Comparison of ENCODE assay signal across 20 cellular contexts in the genomic region with DNA sequence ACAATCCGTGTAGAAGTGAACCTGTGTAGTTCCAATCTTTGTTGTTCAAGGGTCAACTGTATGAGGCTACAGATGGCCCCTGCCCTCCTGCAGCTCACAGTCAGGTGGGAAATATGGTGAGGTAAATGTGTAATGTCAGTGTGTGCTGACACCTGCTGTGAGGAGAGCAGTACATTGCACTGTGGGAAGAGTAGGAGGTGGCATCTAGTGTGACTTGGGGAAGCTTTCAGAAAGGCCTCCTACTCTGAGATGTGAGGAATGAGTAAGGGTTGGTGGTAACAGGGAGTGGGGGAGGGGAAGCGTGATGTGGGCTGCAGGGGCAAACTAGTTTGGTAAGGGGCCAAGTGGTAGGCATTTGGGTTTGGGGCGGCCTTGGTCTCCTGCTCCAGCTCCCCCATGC.
A peak's percentile ranks its signal among the peaks of the same experiment; 100 is the strongest.
DNase-seq lines count a peak whose midpoint lies in the region; ATAC-seq, FAIRE-seq and TF ChIP-seq lines count a peak whose summit lies in the region.
"Had no signal": no experiment of that assay in that cellular context is flagged by ENCODE, and none has a peak within 500 bp of the region (broad histone marks: within the 10 kb centered on the region; RNA-seq: fewer than 3 reads in every experiment).

No MANE protein-coding gene starts in this region.

- no peaks in the 10 kb centered on the region for H3K27me3 Mint-ChIP-seq in activated CD4-positive, alpha-beta T cell treated with anti-CD3 and anti-CD28 coated beads for 36 hours
- no peaks in the 10 kb centered on the region for H3K27me3 Mint-ChIP-seq in activated naive CD4-positive, alpha-beta T cell treated with anti-CD3 and anti-CD28 coated beads for 36 hours (ENCODE audit: low read depth)
- H3K27me3 Mint-ChIP-seq: CD4-positive, alpha-beta T cell; IgD-negative memory B cell had no signal

- no peaks in the 10 kb centered on the region for H3K79me2 ChIP-seq in GM12878 (ENCODE audit: control insufficient read depth, insufficient read depth, low read length)

- peak; percentile 80 for ATAC-seq in activated CD4-positive, alpha-beta T cell treated with anti-CD3 and anti-CD28 coated beads for 36 hours
- ATAC-seq in GM12878 (no peak), HG02852 (IDR thresholded peaks at IDR 0.05; ENCODE audit: unreplicated experiment) (no peak), omental fat pad (ENCODE audit: low FRiP score) (no peak)
- ATAC-seq: A549 had no signal

- BruUV-seq in GM12878 (replicated peaks; lab: Mats Ljungman, UMichigan), result no TSS peak

- no peak overlapping the region for H3K9ac ChIP-seq in GM12878 (ENCODE audit: control insufficient read depth, insufficient read depth, low read length)

- TF ChIP-seq RAD21 in GM12878 (IDR thresholded peaks at IDR 0.05; ENCODE audit: insufficient read depth, low read depth, low read length), result no peak

- TF ChIP-seq EP300 in GM12878 (IDR thresholded peaks at IDR 0.05; ENCODE audit: borderline replicate concordance in 1 of 2, control insufficient read depth in 1 of 2, low read depth in 2 of 2, low read length in 2 of 2), result no peak

- TF ChIP-seq CTCF in GM12878 (IDR thresholded peaks at IDR 0.05 in 2 of 3, conservative IDR thresholded peaks at IDR 0.05 in 1 of 3; ENCODE audit: control insufficient read depth in 2 of 3, extremely low read depth in 1 of 3, insufficient read depth in 1 of 3, low read depth in 3 of 3, low read length in 3 of 3), result no peak
- TF ChIP-seq CTCF in omental fat pad (IDR thresholded peaks at IDR 0.05), result no peak

- no peak overlapping the region for H3K27ac ChIP-seq in GM12878 (ENCODE audit: control insufficient read depth, insufficient read depth)
- H3K27ac ChIP-seq: 22Rv1, A549, C4-2B, HL-60 had no signal

- POLR2A ChIA-PET in activated CD4-positive, alpha-beta T cell treated with anti-CD3 and anti-CD28 coated beads for 36 hours (lab: Charles Lee), result no interaction called here
- POLR2A ChIA-PET in GM12878 (lab: Charles Lee), result no interaction called here

- no peaks in the 10 kb centered on the region for H3K27me3 ChIP-seq in GM12878 (replicated peaks in 1 of 2; ENCODE audit: control insufficient read depth in 2 of 2, insufficient read depth in 2 of 2, low read length in 1 of 2)

- H3K36me3 ChIP-seq in GM12878 (ENCODE audit: control insufficient read depth in 2 of 2, insufficient read depth in 2 of 2, low read length in 1 of 2), result no peaks in the 10 kb centered on the region
- H3K36me3 ChIP-seq: HAP-1 had no signal

- no peaks in the 10 kb centered on the region for H3K9me3 ChIP-seq in GM12878 (replicated peaks; ENCODE audit: control insufficient read depth, insufficient read depth, low read length)
- H3K9me3 ChIP-seq: A549, Caco-2, HAP-1 had no signal

- RAD21 ChIA-PET in GM12878 (lab: Charles Lee; ENCODE audit: unreplicated experiment), result no interaction called here

- H2AFZ ChIP-seq in GM12878 (ENCODE audit: control insufficient read depth, low read depth, low read length), result no peak overlapping the region

- in situ Hi-C loops in GM12878 (cut with MboI), result no loop called here

- peaks cover 5% of the 10 kb centered on the region for H3K4me1 Mint-ChIP-seq in activated CD4-positive, alpha-beta T cell treated with anti-CD3 and anti-CD28 coated beads for 36 hours
- no peaks in the 10 kb centered on the region for H3K4me1 Mint-ChIP-seq in activated naive CD4-positive, alpha-beta T cell treated with anti-CD3 and anti-CD28 coated beads for 36 hours (ENCODE audit: low read depth)

- SMC1A ChIA-PET in GM12878 (lab: Charles Lee; ENCODE audit: uncharacterized antibody, unreplicated experiment), result no interaction called here

- 100% methylated on average over 3 of the region's 3 CpGs for WGBS in GM12878 (ENCODE audit: insufficient coverage, insufficient replicate concordance, low lambda C conversion rate, missing lambda C conversion rate)

- H3K27ac Mint-ChIP-seq in activated CD4-positive, alpha-beta T cell treated with anti-CD3 and anti-CD28 coated beads for 36 hours, result no peak overlapping the region
- no peak overlapping the region for H3K27ac Mint-ChIP-seq in activated naive CD4-positive, alpha-beta T cell treated with anti-CD3 and anti-CD28 coated beads for 36 hours
- H3K27ac Mint-ChIP-seq: CD4-positive, alpha-beta T cell; IgD-negative memory B cell had no signal

- no peak overlapping the region for H3K4me2 ChIP-seq in GM12878 (ENCODE audit: control insufficient read depth, insufficient read depth)
- H3K4me2 ChIP-seq: A549 had no signal

- TF ChIP-seq POLR2A in GM12878 (IDR thresholded peaks at IDR 0.05; ENCODE audit: low read depth, low read length), result no peak

- H3K4me3 Mint-ChIP-seq in activated CD4-positive, alpha-beta T cell treated with anti-CD3 and anti-CD28 coated beads for 36 hours, result no peak overlapping the region
- no peak overlapping the region for H3K4me3 Mint-ChIP-seq in activated naive CD4-positive, alpha-beta T cell treated with anti-CD3 and anti-CD28 coated beads for 36 hours
- H3K4me3 Mint-ChIP-seq: CD4-positive, alpha-beta T cell; IgD-negative memory B cell had no signal

- CTCF ChIA-PET in activated CD4-positive, alpha-beta T cell treated with anti-CD3 and anti-CD28 coated beads for 36 hours (lab: Charles Lee), result interaction anchor here (0.7 kb wide), 1 partner anchor 346 kb away, joined by 3 read pairs; no protein-coding TSS in a partner anchor
- CTCF ChIA-PET in activated naive CD4-positive, alpha-beta T cell treated with anti-CD3 and anti-CD28 coated beads for 36 hours (lab: Charles Lee), result no interaction called here
- CTCF ChIA-PET in GM12878 (lab: Yijun Ruan, JAX), result no interaction called here

- H3K9me3 Mint-ChIP-seq in activated CD4-positive, alpha-beta T cell treated with anti-CD3 and anti-CD28 coated beads for 36 hours (ENCODE audit: low read depth), result no peaks in the 10 kb centered on the region
- H3K9me3 Mint-ChIP-seq in activated naive CD4-positive, alpha-beta T cell treated with anti-CD3 and anti-CD28 coated beads for 36 hours, result no peaks in the 10 kb centered on the region
- H3K9me3 Mint-ChIP-seq: CD4-positive, alpha-beta T cell; IgD-negative memory B cell had no signal

- intact Hi-C loops in activated CD4-positive, alpha-beta T cell treated with anti-CD3 and anti-CD28 coated beads for 36 hours (cut with DNase I, micrococcal nuclease), result no loop called here
- intact Hi-C loops in activated naive CD4-positive, alpha-beta T cell treated with anti-CD3 and anti-CD28 coated beads for 36 hours (cut with micrococcal nuclease), result no loop called here
- intact Hi-C loops in GM12878 (cut with micrococcal nuclease; ENCODE audit: unreplicated experiment), result no loop called here

- no peaks in the 10 kb centered on the region for H3K4me1 ChIP-seq in GM12878 (ENCODE audit: control insufficient read depth, insufficient read depth, low read length)
- H3K4me1 ChIP-seq: A549, Caco-2, HAP-1 had no signal

- FAIRE-seq in HTR-8/SVneo (lab: Jason Lieb, UNC), result peak; percentile 16
- FAIRE-seq in GM12878 (lab: Jason Lieb, UNC), result peak; percentile 7
- FAIRE-seq: A549, D721Med, G401.6, GM19239 had no signal

- H3K36me3 Mint-ChIP-seq in activated CD4-positive, alpha-beta T cell treated with anti-CD3 and anti-CD28 coated beads for 36 hours (ENCODE audit: low read depth), result peaks cover 10% of the 10 kb centered on the region
- H3K36me3 Mint-ChIP-seq in activated naive CD4-positive, alpha-beta T cell treated with anti-CD3 and anti-CD28 coated beads for 36 hours (ENCODE audit: low read depth), result peaks cover 8% of the 10 kb centered on the region

- no peaks in the 10 kb centered on the region for H4K20me1 ChIP-seq in GM12878 (ENCODE audit: control insufficient read depth, insufficient read depth)

- DNase-seq in activated CD4-positive, alpha-beta T cell treated with anti-CD3 and anti-CD28 coated beads for 36 hours, result peak; percentile 26
- DNase-seq in activated CD4-positive, alpha-beta T cell treated with anti-CD3 and anti-CD28 coated beads, Interleukin-2, amount 50 U/mL, for 1 hour, result no peak
- peak; percentile 9 for DNase-seq in activated naive CD4-positive, alpha-beta T cell treated with anti-CD3 and anti-CD28 coated beads for 36 hours
- no peak for DNase-seq in activated naive CD4-positive, alpha-beta T cell treated with Interleukin-2 at 50 U/mL for 16 hours
- DNase-seq in HTR-8/SVneo (ENCODE audit: insufficient read length, low spot score), result no peak
- no peak for DNase-seq in GM12878 (ENCODE audit: low read depth, low spot score)
- DNase-seq in omental fat pad (ENCODE audit: low spot score), result no peak
- DNase-seq: AML-193; Caco-2; CD4-positive, alpha-beta T cell had no signal

- H3K4me3 ChIP-seq in GM12878, result no peak overlapping the region
- H3K4me3 ChIP-seq: A549, HAP-1 had no signal

TF ChIP-seq in GM12878, 131 proteins besides CTCF, POLR2A, EP300 and RAD21:
- TF ChIP-seq YBX1 (IDR thresholded peaks at IDR 0.05), result no peak
- no peak for TF ChIP-seq SMAD5 (IDR thresholded peaks at IDR 0.05; ENCODE audit: low read depth)
- no peak for TF ChIP-seq BRCA1 (IDR thresholded peaks at IDR 0.05; ENCODE audit: low read depth, low read length)
- TF ChIP-seq EZH2 (IDR thresholded peaks at IDR 0.05; ENCODE audit: borderline replicate concordance, control insufficient read depth, low read depth, low read length), result no peak
- TF ChIP-seq FOS (IDR thresholded peaks at IDR 0.05; ENCODE audit: borderline replicate concordance, extremely low read depth, insufficient read length), result no peak
- TF ChIP-seq FOXM1 (IDR thresholded peaks at IDR 0.05; ENCODE audit: low read depth, low read length), result no peak
- no peak for TF ChIP-seq BHLHE40 (IDR thresholded peaks at IDR 0.05; ENCODE audit: borderline replicate concordance in 1 of 2, low read depth in 2 of 2, low read length in 1 of 2)
- TF ChIP-seq ZNF384 (IDR thresholded peaks at IDR 0.05; ENCODE audit: borderline replicate concordance, low read depth, low read length), result no peak
TF ChIP-seq in GM12878: peak in this region for 0.

Comparison
In these comparisons a context has a peak if more than half of its experiments do, and no peak if none do; other contexts are left out.
1. DNase-seq: peak in activated CD4-positive, alpha-beta T cell treated with anti-CD3 and anti-CD28 coated beads for 36 hours (single experiment) and activated naive CD4-positive, alpha-beta T cell treated with anti-CD3 and anti-CD28 coated beads for 36 hours (single experiment); none in activated CD4-positive, alpha-beta T cell treated with anti-CD3 and anti-CD28 coated beads, Interleukin-2, amount 50 U/mL, for 1 hour (single experiment), activated naive CD4-positive, alpha-beta T cell treated with Interleukin-2 at 50 U/mL for 16 hours (single experiment), HTR-8/SVneo (single experiment), GM12878 (single experiment) and omental fat pad (single experiment).